ENCODE assay signal across 7 cellular contexts in the genomic region with DNA sequence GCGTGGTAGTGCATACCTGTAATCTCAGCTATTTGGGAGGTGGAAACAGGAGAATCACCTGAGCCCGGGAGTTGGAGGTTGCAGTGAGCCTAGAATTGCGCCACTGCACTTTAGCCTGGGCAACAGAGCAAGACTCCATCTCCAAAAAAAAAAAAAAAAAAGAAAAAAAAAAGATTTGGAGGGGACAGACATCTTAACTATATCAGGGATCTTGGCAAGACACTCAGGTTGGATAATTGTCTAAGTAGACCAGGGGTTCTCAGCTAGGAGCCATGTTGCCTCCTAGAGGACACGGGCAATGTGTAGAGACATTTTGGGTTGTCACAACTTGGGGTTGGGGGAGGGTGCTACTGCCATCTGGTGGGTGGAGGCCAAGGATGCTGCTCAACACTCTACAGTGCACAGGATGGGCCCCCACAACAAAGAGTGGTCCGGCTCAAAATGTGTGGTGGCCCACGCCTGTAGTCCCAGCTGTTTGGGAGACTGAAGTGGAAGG. TPM values are rescaled to one million over a fixed set of nuclear protein-coding genes. Genes with fewer than 3 reads are reported as not detected.
DNase-seq lines count a peak whose midpoint lies in the region; ATAC-seq and TF ChIP-seq lines count a peak whose summit lies in the region.

No MANE protein-coding gene starts in this region.

- H3K9me3 Mint-ChIP-seq in activated CD4-positive, alpha-beta T cell treated with anti-CD3 and anti-CD28 coated beads, Interleukin-2, amount 10 ng/mL, durations not matched to agents 7 days and 5 days = peaks cover 3% of the 10 kb centered on the region

- no peak overlapping the region for H3K4me3 Mint-ChIP-seq in activated CD4-positive, alpha-beta T cell treated with anti-CD3 and anti-CD28 coated beads, Interleukin-2, amount 10 ng/mL, durations not matched to agents 7 days and 5 days

- peak overlapping the region; percentile 78 for H3K27ac Mint-ChIP-seq in activated CD4-positive, alpha-beta T cell treated with anti-CD3 and anti-CD28 coated beads, Interleukin-2, amount 10 ng/mL, durations not matched to agents 7 days and 5 days

- no peaks in the 10 kb centered on the region for H3K27me3 Mint-ChIP-seq in activated CD4-positive, alpha-beta T cell treated with anti-CD3 and anti-CD28 coated beads, Interleukin-2, amount 10 ng/mL, durations not matched to agents 7 days and 5 days

- no peak for ATAC-seq in GM19351 (IDR thresholded peaks at IDR 0.05; ENCODE audit: unreplicated experiment)

- H3K4me1 Mint-ChIP-seq in activated CD4-positive, alpha-beta T cell treated with anti-CD3 and anti-CD28 coated beads, Interleukin-2, amount 10 ng/mL, durations not matched to agents 7 days and 5 days = peaks cover 67% of the 10 kb centered on the region

- POLR2A ChIA-PET in GM10248 (lab: Yijun Ruan, JAX) = interaction anchor here (0.6 kb wide), 1 partner anchor 16 kb away, joined by 7 read pairs; no protein-coding TSS in a partner anchor
- POLR2A ChIA-PET in activated CD4-positive, alpha-beta T cell treated with anti-CD3 and anti-CD28 coated beads, Interleukin-2, amount 10 ng/mL, durations not matched to agents 7 days and 5 days (lab: Charles Lee) = interaction anchor here (0.7 kb wide), 1 partner anchor 486 kb away, joined by 4 read pairs; no protein-coding TSS in a partner anchor

- TF ChIP-seq CTCF in GM10248 (IDR thresholded peaks at IDR 0.05; ENCODE audit: control extremely low read depth, extremely low read depth, low read depth, missing control alignments) = peak; percentile 43
- TF ChIP-seq CTCF in fibroblast of villous mesenchyme (IDR thresholded peaks at IDR 0.05; ENCODE audit: insufficient read depth, low read depth, low read length) = peak; percentile 51

- peaks cover 46% of the 10 kb centered on the region for H3K36me3 Mint-ChIP-seq in activated CD4-positive, alpha-beta T cell treated with anti-CD3 and anti-CD28 coated beads, Interleukin-2, amount 10 ng/mL, durations not matched to agents 7 days and 5 days (ENCODE audit: low read depth)

- DNase-seq in GM10248 (ENCODE audit: extremely low spot score) = no peak
- DNase-seq in Kasumi-1 (lab: John Stamatoyannopoulos, UW) = peak; percentile 78 to 84
- peak; percentile 70 for DNase-seq in activated CD4-positive, alpha-beta T cell treated with anti-CD3 and anti-CD28 coated beads, Interleukin-2, amount 10 ng/mL, durations not matched to agents 7 days and 5 days
- peak; percentile 24 for DNase-seq in fibroblast of villous mesenchyme (ENCODE audit: low read depth)
- peak; percentile 33 for DNase-seq in stimulated activated CD8-positive, alpha-beta memory T cell treated with anti-CD3 and anti-CD28 coated beads, Interleukin-7, amount 100 ng/mL, for 24 hours (ENCODE audit: low read depth)
- DNase-seq in OCI-M2 (lab: John Stamatoyannopoulos, UW; ENCODE audit: unreplicated experiment) = no peak

- CTCF ChIA-PET in GM10248 (lab: Yijun Ruan, JAX) = interaction anchor here (1.3 to 9.0 kb wide), 6 partner anchors 8 to 694 kb away, joined by 3 to 84 read pairs (median 4); a partner anchor contains a TSS
- CTCF ChIA-PET in activated CD4-positive, alpha-beta T cell treated with anti-CD3 and anti-CD28 coated beads, Interleukin-2, amount 10 ng/mL, durations not matched to agents 7 days and 5 days (lab: Charles Lee) = interaction anchor here (0.6 to 2.7 kb wide), 10 partner anchors 8 to 170 kb away, joined by 3 to 10 read pairs (median 6); a partner anchor contains a TSS

- H3K4me3 ChIP-seq in fibroblast of villous mesenchyme (ENCODE audit: low read depth, low read length) = no peak overlapping the region

RNA-seq across cellular contexts. Expression of a gene that starts 1.9 kb away (rescaled TPM):
- total RNA-seq in activated CD4-positive, alpha-beta T cell treated with anti-CD3 and anti-CD28 coated beads, Interleukin-2, amount 10 ng/mL, durations not matched to agents 7 days and 5 days = 10 to 100 TPM; 44.6 to 45.9 TPM
- 5.5 and 5.6 TPM in 2 replicates for total RNA-seq in fibroblast of villous mesenchyme

RNA-seq across cellular contexts. Expression of a gene that starts 4.5 kb away (rescaled TPM):
- total RNA-seq in activated CD4-positive, alpha-beta T cell treated with anti-CD3 and anti-CD28 coated beads, Interleukin-2, amount 10 ng/mL, durations not matched to agents 7 days and 5 days = 10 to 100 TPM; 24.1 to 25.5 TPM
- total RNA-seq in fibroblast of villous mesenchyme = 11.0 and 13.0 TPM in 2 replicates

RNA-seq across cellular contexts. Expression of a gene that starts 9.1 kb away (rescaled TPM):
- 1 to 10 TPM; 8.3 to 8.8 TPM for total RNA-seq in activated CD4-positive, alpha-beta T cell treated with anti-CD3 and anti-CD28 coated beads, Interleukin-2, amount 10 ng/mL, durations not matched to agents 7 days and 5 days
- 7.8 and 9.0 TPM in 2 replicates for total RNA-seq in fibroblast of villous mesenchyme

RNA-seq across cellular contexts. Expression of a gene that starts 14.5 kb away (rescaled TPM):
- 1 to 10 TPM; 4.3 to 5.8 TPM for total RNA-seq in activated CD4-positive, alpha-beta T cell treated with anti-CD3 and anti-CD28 coated beads, Interleukin-2, amount 10 ng/mL, durations not matched to agents 7 days and 5 days
- total RNA-seq in fibroblast of villous mesenchyme = 5.6 and 7.4 TPM in 2 replicates

RNA-seq across cellular contexts. Expression of a gene that starts 15.9 kb away (rescaled TPM):
- total RNA-seq in activated CD4-positive, alpha-beta T cell treated with anti-CD3 and anti-CD28 coated beads, Interleukin-2, amount 10 ng/mL, durations not matched to agents 7 days and 5 days = 100 to 1,000 TPM; 239 to 281 TPM
- total RNA-seq in fibroblast of villous mesenchyme = 99.9 and 111 TPM in 2 replicates

Comparison
In these comparisons a context has a peak if more than half of its experiments do, and no peak if none do; other contexts are left out.
1. DNase-seq: peak in Kasumi-1 (2 of 2), activated CD4-positive, alpha-beta T cell treated with anti-CD3 and anti-CD28 coated beads, Interleukin-2, amount 10 ng/mL, durations not matched to agents 7 days and 5 days (single experiment), fibroblast of villous mesenchyme (single experiment) and stimulated activated CD8-positive, alpha-beta memory T cell treated with anti-CD3 and anti-CD28 coated beads, Interleukin-7, amount 100 ng/mL, for 24 hours (single experiment); none in GM10248 (single experiment) and OCI-M2 (single experiment).